Comparison of ENCODE assay signal across 1 cellular context in genomic region chr12:71938728-71939385, GRCh38.
TF ChIP-seq lines count a peak whose summit lies in the region.

Gene TPH2, plus strand, starts transcription at chr12:71938845. Its CDS starts 142 bp downstream, at chr12:71938987.

TF ChIP-seq in HepG2, 621 proteins besides CTCF, POLR2A, EP300 and RAD21 (continued from another document and continues in another):
- TF ChIP-seq, protein P1, sequence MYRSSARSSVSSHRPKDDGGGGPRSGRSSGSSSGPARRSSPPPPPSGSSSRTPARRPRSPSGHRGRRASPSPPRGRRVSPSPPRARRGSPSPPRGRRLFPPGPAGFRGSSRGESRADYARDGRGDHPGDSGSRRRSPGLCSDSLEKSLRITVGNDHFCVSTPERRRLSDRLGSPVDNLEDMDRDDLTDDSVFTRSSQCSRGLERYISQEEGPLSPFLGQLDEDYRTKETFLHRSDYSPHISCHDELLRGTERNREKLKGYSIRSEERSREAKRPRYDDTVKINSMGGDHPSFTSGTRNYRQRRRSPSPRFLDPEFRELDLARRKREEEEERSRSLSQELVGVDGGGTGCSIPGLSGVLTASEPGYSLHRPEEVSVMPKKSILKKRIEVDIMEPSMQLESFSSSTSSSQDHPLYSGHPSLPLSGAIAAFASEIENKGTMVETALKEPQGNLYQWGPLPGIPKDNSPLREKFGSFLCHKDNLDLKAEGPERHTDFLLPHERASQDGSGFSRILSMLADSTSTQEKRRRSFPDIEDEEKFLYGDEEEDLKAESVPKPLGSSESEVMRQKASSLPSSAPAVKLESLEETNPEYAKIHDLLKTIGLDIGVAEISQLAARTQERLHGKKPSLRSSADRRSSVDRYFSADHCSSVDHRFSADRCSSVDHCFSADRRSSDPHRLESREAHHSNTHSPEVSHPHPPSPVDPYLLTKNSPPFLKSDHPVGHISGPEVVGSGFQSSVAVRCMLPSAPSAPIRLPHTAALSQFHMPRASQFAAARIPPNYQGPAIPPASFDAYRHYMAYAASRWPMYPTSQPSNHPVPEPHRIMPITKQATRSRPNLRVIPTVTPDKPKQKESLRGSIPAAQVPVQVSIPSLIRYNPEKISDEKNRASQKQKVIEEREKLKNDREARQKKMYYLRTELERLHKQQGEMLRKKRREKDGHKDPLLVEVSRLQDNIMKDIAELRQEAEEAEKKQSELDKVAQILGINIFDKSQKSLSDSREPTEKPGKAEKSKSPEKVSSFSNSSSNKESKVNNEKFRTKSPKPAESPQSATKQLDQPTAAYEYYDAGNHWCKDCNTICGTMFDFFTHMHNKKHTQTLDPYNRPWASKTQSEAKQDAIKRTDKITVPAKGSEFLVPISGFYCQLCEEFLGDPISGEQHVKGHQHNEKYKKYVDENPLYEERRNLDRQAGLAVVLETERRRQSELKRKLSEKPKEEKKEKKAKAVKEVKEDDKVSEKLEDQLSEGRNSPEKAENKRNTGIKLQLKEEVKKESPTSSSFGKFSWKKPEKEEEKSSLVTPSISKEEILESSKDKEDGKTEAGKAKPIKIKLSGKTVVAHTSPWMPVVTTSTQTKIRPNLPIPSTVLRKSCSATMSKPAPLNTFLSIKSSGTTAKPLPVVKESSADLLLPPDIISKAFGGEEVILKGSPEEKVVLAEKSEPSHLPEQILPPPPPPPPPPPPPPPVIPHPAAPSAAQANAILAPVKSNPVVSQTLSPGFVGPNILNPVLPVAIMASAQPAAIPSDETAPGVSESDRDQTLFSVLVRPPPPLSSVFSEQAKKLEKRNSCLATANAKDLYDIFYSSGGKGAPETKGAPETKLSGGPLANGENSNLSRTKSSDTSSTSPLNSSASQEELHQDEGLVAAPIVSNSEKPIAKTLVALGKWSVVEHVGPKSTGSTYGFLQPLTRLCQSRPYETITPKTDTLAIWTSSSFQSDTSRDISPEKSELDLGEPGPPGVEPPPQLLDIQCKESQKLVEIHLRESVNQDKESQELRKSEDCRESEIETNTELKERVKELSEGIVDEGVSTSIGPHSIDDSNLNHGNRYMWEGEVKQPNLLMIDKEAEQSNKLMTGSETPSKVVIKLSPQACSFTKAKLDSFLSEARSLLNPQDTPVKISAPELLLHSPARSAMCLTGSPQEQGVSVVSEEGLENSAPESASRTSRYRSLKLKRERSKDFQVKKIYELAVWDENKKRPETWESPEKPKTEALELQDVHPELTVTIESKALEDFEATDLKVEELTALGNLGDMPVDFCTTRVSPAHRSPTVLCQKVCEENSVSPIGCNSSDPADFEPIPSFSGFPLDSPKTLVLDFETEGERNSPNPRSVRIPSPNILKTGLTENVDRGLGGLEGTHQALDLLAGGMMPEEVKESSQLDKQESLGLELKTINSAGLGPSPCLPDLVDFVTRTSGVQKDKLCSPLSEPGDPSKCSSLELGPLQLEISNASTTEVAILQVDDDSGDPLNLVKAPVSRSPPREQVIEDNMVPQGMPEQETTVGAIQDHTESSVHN (CRISPR knock-in tag; IDR thresholded peaks at IDR 0.05): 0 out of 2 replicates have a peak, but pooled peaks have one; percentile 57
- TF ChIP-seq ZNF501 (CRISPR knock-in tag; IDR thresholded peaks at IDR 0.05) (0 out of 2 replicates have a peak, but pooled peaks have one; percentile 23), MAZ (IDR thresholded peaks at IDR 0.05; ENCODE audit: borderline replicate concordance, low read depth, low read length) (no peak), MAZ (CRISPR knock-in tag; IDR thresholded peaks at IDR 0.05; ENCODE audit: low read depth) (0 out of 2 replicates have a peak, but pooled peaks have one; percentile 55), ZFYVE20 (CRISPR knock-in tag; IDR thresholded peaks at IDR 0.05; ENCODE audit: borderline replicate concordance, low read depth) (no peak), ZMAT3 (CRISPR knock-in tag; conservative IDR thresholded peaks at IDR 0.05) (peak; percentile 77; the same call in 1 of the 2 replicates), KDM6A (CRISPR knock-in tag; IDR thresholded peaks at IDR 0.05; ENCODE audit: low read depth) (no peak), MTA3 (CRISPR knock-in tag; IDR thresholded peaks at IDR 0.05) (no peak), YEATS2 (CRISPR knock-in tag; IDR thresholded peaks at IDR 0.05; ENCODE audit: borderline replicate concordance) (no peak), ZNF17 (CRISPR knock-in tag; IDR thresholded peaks at IDR 0.05) (no peak), ZNF512B (CRISPR knock-in tag; IDR thresholded peaks at IDR 0.05; ENCODE audit: borderline replicate concordance) (no peak), PHF20 (CRISPR knock-in tag; IDR thresholded peaks at IDR 0.05) (no peak), ZNF766 (CRISPR knock-in tag; IDR thresholded peaks at IDR 0.05; ENCODE audit: borderline replicate concordance) (peak; percentile 97), FOXK2 (IDR thresholded peaks at IDR 0.05) (no peak), ATAD3A (CRISPR knock-in tag; IDR thresholded peaks at IDR 0.05) (no peak), THAP7 (CRISPR knock-in tag; IDR thresholded peaks at IDR 0.05) (0 out of 2 replicates have a peak, but pooled peaks have one; percentile 42), IRF9 (CRISPR knock-in tag; IDR thresholded peaks at IDR 0.05; ENCODE audit: borderline replicate concordance) (peak; percentile 77; the same call in 1 of the 2 replicates), ZNF232 (CRISPR knock-in tag; IDR thresholded peaks at IDR 0.05; ENCODE audit: borderline replicate concordance) (peak; percentile 92; the same call in 1 of the 2 replicates), ZNF180 (CRISPR knock-in tag; IDR thresholded peaks at IDR 0.05; ENCODE audit: borderline replicate concordance, low read depth) (no peak), TBP (CRISPR knock-in tag; IDR thresholded peaks at IDR 0.05) (no peak), KLF6 (CRISPR knock-in tag; IDR thresholded peaks at IDR 0.05) (peak; percentile 91), ZHX2 (IDR thresholded peaks at IDR 0.05; ENCODE audit: low read depth) (no peak), ZHX2 (CRISPR knock-in tag; IDR thresholded peaks at IDR 0.05; ENCODE audit: borderline replicate concordance) (0 out of 2 replicates have a peak, but pooled peaks have one; percentile 61), SOX6 (IDR thresholded peaks at IDR 0.05) (no peak), SOX6 (CRISPR knock-in tag; IDR thresholded peaks at IDR 0.05) (peak; percentile 54; the same call in 1 of the 2 replicates), SCMH1 (CRISPR knock-in tag; IDR thresholded peaks at IDR 0.05; ENCODE audit: borderline replicate concordance) (no peak), HOXA7 (CRISPR knock-in tag; IDR thresholded peaks at IDR 0.05) (no peak), FOXO1 (CRISPR knock-in tag; IDR thresholded peaks at IDR 0.05) (peak; percentile 37; the same call in 1 of the 2 replicates)
- TF ChIP-seq, protein P2, sequence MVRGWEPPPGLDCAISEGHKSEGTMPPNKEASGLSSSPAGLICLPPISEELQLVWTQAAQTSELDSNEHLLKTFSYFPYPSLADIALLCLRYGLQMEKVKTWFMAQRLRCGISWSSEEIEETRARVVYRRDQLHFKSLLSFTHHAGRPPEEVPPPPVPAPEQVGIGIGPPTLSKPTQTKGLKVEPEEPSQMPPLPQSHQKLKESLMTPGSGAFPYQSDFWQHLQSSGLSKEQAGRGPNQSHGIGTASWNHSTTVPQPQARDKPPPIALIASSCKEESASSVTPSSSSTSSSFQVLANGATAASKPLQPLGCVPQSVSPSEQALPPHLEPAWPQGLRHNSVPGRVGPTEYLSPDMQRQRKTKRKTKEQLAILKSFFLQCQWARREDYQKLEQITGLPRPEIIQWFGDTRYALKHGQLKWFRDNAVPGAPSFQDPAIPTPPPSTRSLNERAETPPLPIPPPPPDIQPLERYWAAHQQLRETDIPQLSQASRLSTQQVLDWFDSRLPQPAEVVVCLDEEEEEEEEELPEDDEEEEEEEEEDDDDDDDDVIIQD (CRISPR knock-in tag; IDR thresholded peaks at IDR 0.05; ENCODE audit: low read depth): peak; percentile 62; the same call in 1 of the 2 replicates
- TF ChIP-seq, protein P3, sequence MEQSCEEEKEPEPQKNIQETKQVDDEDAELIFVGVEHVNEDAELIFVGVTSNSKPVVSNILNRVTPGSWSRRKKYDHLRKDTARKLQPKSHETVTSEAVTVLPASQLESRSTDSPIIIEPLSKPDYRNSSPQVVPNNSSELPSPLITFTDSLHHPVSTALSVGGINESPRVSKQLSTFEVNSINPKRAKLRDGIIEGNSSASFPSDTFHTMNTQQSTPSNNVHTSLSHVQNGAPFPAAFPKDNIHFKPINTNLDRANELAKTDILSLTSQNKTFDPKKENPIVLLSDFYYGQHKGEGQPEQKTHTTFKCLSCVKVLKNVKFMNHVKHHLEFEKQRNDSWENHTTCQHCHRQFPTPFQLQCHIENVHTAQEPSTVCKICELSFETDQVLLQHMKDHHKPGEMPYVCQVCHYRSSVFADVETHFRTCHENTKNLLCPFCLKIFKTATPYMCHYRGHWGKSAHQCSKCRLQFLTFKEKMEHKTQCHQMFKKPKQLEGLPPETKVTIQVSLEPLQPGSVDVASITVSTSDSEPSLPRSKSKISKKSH (CRISPR knock-in tag; IDR thresholded peaks at IDR 0.05; ENCODE audit: borderline replicate concordance): peak; percentile 81; the same call in 1 of the 2 replicates
